11 cellular contexts compared by ENCODE assay signal in the genomic region with DNA sequence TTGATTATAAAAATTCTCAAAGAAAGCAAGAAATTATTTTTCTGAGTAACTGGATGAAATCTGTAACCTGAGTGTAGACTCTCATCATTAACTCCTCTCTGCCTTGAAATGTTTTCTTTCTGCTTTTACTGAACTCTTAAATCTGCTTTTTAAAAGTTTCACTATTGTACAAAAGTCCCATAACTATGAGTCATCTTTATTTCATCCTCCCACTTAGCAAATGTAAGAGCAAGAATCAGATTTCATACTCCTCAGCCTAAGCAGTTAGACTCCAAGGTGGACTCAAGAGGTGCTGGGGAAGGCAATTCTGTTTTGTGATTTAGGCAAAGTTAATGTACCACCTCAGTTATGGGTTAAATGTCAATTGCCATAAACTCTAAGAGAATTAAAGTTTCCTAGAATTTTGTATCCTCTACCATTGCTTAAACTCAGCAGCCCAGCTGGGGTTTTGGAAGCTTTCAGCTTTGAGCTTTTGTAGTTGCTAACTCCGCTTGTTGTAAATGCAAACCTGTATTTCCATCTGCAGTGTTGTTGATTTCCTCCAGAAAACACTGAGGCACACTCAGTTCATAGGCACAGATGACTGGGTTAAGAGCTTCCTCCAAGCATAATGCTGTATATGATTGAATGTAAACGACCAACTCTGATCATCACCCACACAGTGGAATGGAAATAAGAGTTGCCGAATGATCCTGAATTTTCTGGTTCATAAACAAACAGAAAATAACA.
DNase-seq lines count a peak whose midpoint lies in the region; ATAC-seq, FAIRE-seq and TF ChIP-seq lines count a peak whose summit lies in the region.
"Had no signal": no experiment of that assay in that cellular context is flagged by ENCODE, and none has a peak within 500 bp of the region (broad histone marks: within the 10 kb centered on the region; RNA-seq: fewer than 3 reads in every experiment).

No MANE protein-coding gene starts in this region.

- TF ChIP-seq CTCF in astrocyte (IDR thresholded peaks at IDR 0.05; ENCODE audit: insufficient read depth, low read depth, low read length): no peak

- no peaks in the 10 kb centered on the region for H3K36me3 ChIP-seq in astrocyte (ENCODE audit: insufficient read depth, low read length)
- H3K36me3 ChIP-seq: heart left ventricle had no signal

- no peaks in the 10 kb centered on the region for H3K27me3 ChIP-seq in astrocyte (ENCODE audit: insufficient read depth, low read length)
- H3K27me3 ChIP-seq: heart left ventricle had no signal

- H2AFZ ChIP-seq in astrocyte (ENCODE audit: low read depth, low read length): peak overlapping the region; percentile 48

- H3K4me1 ChIP-seq in astrocyte (ENCODE audit: insufficient read depth, low read length): peaks cover 6% of the 10 kb centered on the region

- peak overlapping the region in 1 of 2 donors; percentile 25 for H3K4me3 Mint-ChIP-seq in activated T-cell treated with anti-CD3 and anti-CD28 coated beads, Interleukin-2, amount 50 U/mL, for 72 hours
- no peak overlapping the region for H3K4me3 Mint-ChIP-seq in astrocyte (ENCODE audit: unreplicated experiment)
- peak overlapping the region; percentile 10 for H3K4me3 Mint-ChIP-seq in stimulated activated naive CD8-positive, alpha-beta T cell treated with anti-CD3 and anti-CD28 coated beads, Interleukin-15, Interleukin-2, amounts not matched to agents 100 ng/mL and 50 ng/mL, for 24 hours

- FAIRE-seq in astrocyte (lab: Jason Lieb, UNC): peak; percentile 41

- H3K27ac Mint-ChIP-seq in activated T-cell treated with anti-CD3 and anti-CD28 coated beads, Interleukin-2, amount 50 U/mL, for 72 hours: peak overlapping the region; percentile 14
- H3K27ac Mint-ChIP-seq in astrocyte (ENCODE audit: unreplicated experiment): no peak overlapping the region
- no peak overlapping the region for H3K27ac Mint-ChIP-seq in stimulated activated naive CD8-positive, alpha-beta T cell treated with anti-CD3 and anti-CD28 coated beads, Interleukin-15, Interleukin-2, amounts not matched to agents 100 ng/mL and 50 ng/mL, for 24 hours

- no peak overlapping the region for H3K9ac ChIP-seq in astrocyte (ENCODE audit: low read length)

- peaks cover 33% of the 10 kb centered on the region for H3K4me1 Mint-ChIP-seq in activated T-cell treated with anti-CD3 and anti-CD28 coated beads, Interleukin-2, amount 50 U/mL, for 72 hours (ENCODE audit: low read depth)
- peaks cover 7% of the 10 kb centered on the region for H3K4me1 Mint-ChIP-seq in astrocyte (ENCODE audit: low read depth, unreplicated experiment)
- H3K4me1 Mint-ChIP-seq in stimulated activated naive CD8-positive, alpha-beta T cell treated with anti-CD3 and anti-CD28 coated beads, Interleukin-15, Interleukin-2, amounts not matched to agents 100 ng/mL and 50 ng/mL, for 24 hours (ENCODE audit: low read depth): peaks cover 36% of the 10 kb centered on the region

- no peaks in the 10 kb centered on the region for H3K27me3 Mint-ChIP-seq in activated T-cell treated with anti-CD3 and anti-CD28 coated beads, Interleukin-2, amount 50 U/mL, for 72 hours (ENCODE audit: low read depth)
- no peaks in the 10 kb centered on the region for H3K27me3 Mint-ChIP-seq in astrocyte (ENCODE audit: low read depth, unreplicated experiment)
- H3K27me3 Mint-ChIP-seq in stimulated activated naive CD8-positive, alpha-beta T cell treated with anti-CD3 and anti-CD28 coated beads, Interleukin-15, Interleukin-2, amounts not matched to agents 100 ng/mL and 50 ng/mL, for 24 hours: no peaks in the 10 kb centered on the region

- ATAC-seq in activated T-cell treated with anti-CD3 and anti-CD28 coated beads, Interleukin-2, amount 50 U/mL, for 72 hours (replicated peaks in 1 of 2): peak; percentile 92 to 95
- peak; percentile 81 for ATAC-seq in HG02885 (IDR thresholded peaks at IDR 0.05; ENCODE audit: poor library complexity, unreplicated experiment)

- H3K79me2 ChIP-seq in astrocyte (ENCODE audit: insufficient read depth, low read length): no peaks in the 10 kb centered on the region

- H4K20me1 ChIP-seq in astrocyte (ENCODE audit: insufficient read depth, low read length): no peaks in the 10 kb centered on the region

- no peak for DNase-seq in activated T-cell treated with anti-CD3 and anti-CD28 coated beads, Interleukin-2, amount 50 U/mL, for 72 hours
- no peak for DNase-seq in activated T-cell treated with anti-CD3 and anti-CD28 coated beads for 4 hours
- DNase-seq in astrocyte (ENCODE audit: low read depth): peak; percentile 63
- DNase-seq in activated gamma-delta T cell treated with Interleukin-2 at 50 U/mL for 16 hours: no peak
- DNase-seq in NCI-H2227 (lab: John Stamatoyannopoulos, UW; ENCODE audit: unreplicated experiment): no peak
- no peak for DNase-seq in NCI-H1930 (lab: John Stamatoyannopoulos, UW)
- DNase-seq: GDM1, heart left ventricle, SHP77 had no signal

- H3K9me3 ChIP-seq in astrocyte (ENCODE audit: insufficient read depth, low read depth, low read length): no peaks in the 10 kb centered on the region
- H3K9me3 ChIP-seq: heart left ventricle had no signal

- H3K27ac ChIP-seq in astrocyte (ENCODE audit: low read depth, low read length): no peak overlapping the region
- H3K27ac ChIP-seq: heart left ventricle had no signal

- H3K4me2 ChIP-seq in astrocyte (ENCODE audit: low read length): peak overlapping the region; percentile 9

- H3K9me3 Mint-ChIP-seq in activated T-cell treated with anti-CD3 and anti-CD28 coated beads, Interleukin-2, amount 50 U/mL, for 72 hours: no peaks in the 10 kb centered on the region
- no peaks in the 10 kb centered on the region for H3K9me3 Mint-ChIP-seq in astrocyte (ENCODE audit: unreplicated experiment)
- no peaks in the 10 kb centered on the region for H3K9me3 Mint-ChIP-seq in stimulated activated naive CD8-positive, alpha-beta T cell treated with anti-CD3 and anti-CD28 coated beads, Interleukin-15, Interleukin-2, amounts not matched to agents 100 ng/mL and 50 ng/mL, for 24 hours

- no peak overlapping the region for H3K4me3 ChIP-seq in astrocyte (ENCODE audit: insufficient read depth, low read depth, low read length)
- H3K4me3 ChIP-seq: heart left ventricle had no signal

- peaks cover 0 to 2% of the 10 kb centered on the region in 2 donors for H3K36me3 Mint-ChIP-seq in activated T-cell treated with anti-CD3 and anti-CD28 coated beads, Interleukin-2, amount 50 U/mL, for 72 hours (ENCODE audit: insufficient read depth in 2 of 2)
- H3K36me3 Mint-ChIP-seq in astrocyte (ENCODE audit: low read depth, unreplicated experiment): no peaks in the 10 kb centered on the region
- H3K36me3 Mint-ChIP-seq in stimulated activated naive CD8-positive, alpha-beta T cell treated with anti-CD3 and anti-CD28 coated beads, Interleukin-15, Interleukin-2, amounts not matched to agents 100 ng/mL and 50 ng/mL, for 24 hours (ENCODE audit: low read depth): peaks cover 4% of the 10 kb centered on the region
